9 cellular contexts compared by ENCODE assay signal in genomic region chr16:27551046-27551445, GRCh38. TPM values are rescaled to one million over a fixed set of nuclear protein-coding genes. Genes with fewer than 3 reads are reported as not detected.
A peak's percentile ranks its signal among the peaks of the same experiment; 100 is the strongest.
DNase-seq lines count a peak whose midpoint lies in the region; ATAC-seq and TF ChIP-seq lines count a peak whose summit lies in the region.
"Had no signal": no experiment of that assay in that cellular context is flagged by ENCODE, and none has a peak within 500 bp of the region (broad histone marks: within the 10 kb centered on the region; RNA-seq: fewer than 3 reads in every experiment).

No MANE protein-coding gene starts in this region.

- H3K27ac Mint-ChIP-seq in Caco-2 (ENCODE audit: unreplicated experiment), result no peak overlapping the region
- H3K27ac Mint-ChIP-seq in IgD-negative memory B cell, result peak overlapping the region; percentile 41 to 98 (median 94)
- no peak overlapping the region for H3K27ac Mint-ChIP-seq in neural crest cell (ENCODE audit: unreplicated experiment)

- ATAC-seq in omental fat pad (ENCODE audit: low FRiP score), result no peak
- no peak for ATAC-seq in HG02763 (IDR thresholded peaks at IDR 0.05; ENCODE audit: unreplicated experiment)

- H3K9me3 Mint-ChIP-seq in Caco-2 (ENCODE audit: unreplicated experiment) (no peaks in the 10 kb centered on the region), IgD-negative memory B cell (no peaks in the 10 kb centered on the region), neural crest cell (no peaks in the 10 kb centered on the region)

- POLR2A ChIA-PET in Caco-2 (lab: Charles Lee), result no interaction called here

- TF ChIP-seq POLR2A in breast epithelium (IDR thresholded peaks at IDR 0.05), result no peak

- H3K36me3 Mint-ChIP-seq in Caco-2 (ENCODE audit: insufficient read depth, unreplicated experiment) (peaks cover 32% of the 10 kb centered on the region), IgD-negative memory B cell (peaks cover 1% of the 10 kb centered on the region), neural crest cell (ENCODE audit: low read depth) (no peaks in the 10 kb centered on the region)

- H3K4me3 Mint-ChIP-seq in Caco-2 (ENCODE audit: unreplicated experiment) (peak overlapping the region; percentile 98), IgD-negative memory B cell (peak overlapping the region in 3 of 4 donors; percentile 93 to 99 (median 97)), neural crest cell (peak overlapping the region; percentile 98)

- no TSS peak for BruUV-seq in Caco-2 (replicated peaks; lab: Mats Ljungman, UMichigan)

- intact Hi-C loops in Caco-2 (cut with micrococcal nuclease; ENCODE audit: unreplicated experiment) (no loop called here), breast epithelium (cut with DNase I; ENCODE audit: low total_unique reads) (no loop called here)

- H3K9me3 ChIP-seq in Caco-2 (no peaks in the 10 kb centered on the region), breast epithelium (no peaks in the 10 kb centered on the region)

- H3K36me3 ChIP-seq in Caco-2 (ENCODE audit: control insufficient read depth, insufficient read depth, low read length), result no peaks in the 10 kb centered on the region
- H3K36me3 ChIP-seq in breast epithelium, result no peaks in the 10 kb centered on the region

- H3K27ac ChIP-seq in breast epithelium, result peak overlapping the region in 1 of 2 donors; percentile 91

- H3K27me3 Mint-ChIP-seq in Caco-2 (ENCODE audit: insufficient read depth, unreplicated experiment) (no peaks in the 10 kb centered on the region), IgD-negative memory B cell (no peaks in the 10 kb centered on the region), neural crest cell (ENCODE audit: low read depth) (no peaks in the 10 kb centered on the region)

- H3K4me1 ChIP-seq in Caco-2, result peaks cover 8% of the 10 kb centered on the region; the same call in 1 of the 2 replicates
- H3K4me1 ChIP-seq in breast epithelium, result peaks cover 4 to 5% of the 10 kb centered on the region in 2 donors

- H3K4me3 ChIP-seq in Caco-2 (ENCODE audit: low read depth, low read length) (no peak overlapping the region), breast epithelium (peak overlapping the region in 2 of 3 donors; percentile 85 to 89)

- CTCF ChIA-PET in Caco-2 (lab: Charles Lee), result no interaction called here

- H3K4me1 Mint-ChIP-seq in Caco-2 (ENCODE audit: low read depth, unreplicated experiment), result peaks cover 23% of the 10 kb centered on the region
- H3K4me1 Mint-ChIP-seq in IgD-negative memory B cell, result peaks cover 22 to 25% (median 22%) of the 10 kb centered on the region in 3 donors
- H3K4me1 Mint-ChIP-seq in neural crest cell, result peaks cover 33% of the 10 kb centered on the region

- no peaks in the 10 kb centered on the region for H3K27me3 ChIP-seq in Caco-2 (replicated peaks; ENCODE audit: control insufficient read depth, insufficient read depth, low read length)
- no peaks in the 10 kb centered on the region for H3K27me3 ChIP-seq in breast epithelium

- TF ChIP-seq CTCF in Caco-2 (IDR thresholded peaks at IDR 0.05; ENCODE audit: insufficient read depth in 1 of 2, low read depth in 1 of 2, low read length in 1 of 2, severe bottlenecking in 1 of 2, unreplicated experiment in 1 of 2), result no peak
- no peak for TF ChIP-seq CTCF in breast epithelium (IDR thresholded peaks at IDR 0.05)
- no peak for TF ChIP-seq CTCF in neural crest cell (conservative IDR thresholded peaks at IDR 0.05)
- TF ChIP-seq CTCF in omental fat pad (IDR thresholded peaks at IDR 0.05), result no peak

- no peak for DNase-seq in Caco-2
- no peak for DNase-seq in breast epithelium (ENCODE audit: low spot score in 2 of 2)
- no peak for DNase-seq in neural crest cell (ENCODE audit: low read depth, low spot score)
- no peak for DNase-seq in AG08396 (ENCODE audit: low spot score)
- no peak for DNase-seq in omental fat pad (ENCODE audit: low spot score)
- DNase-seq in SKM-1 (lab: John Stamatoyannopoulos, UW; ENCODE audit: unreplicated experiment), result no peak
- DNase-seq: SW 1271 had no signal

RNA-seq across cellular contexts. Expression of gene KATNIP, which starts 1.1 kb away (rescaled TPM):
- total RNA-seq in Caco-2 (2022) (19.8 and 21.5 TPM in 2 replicates), breast epithelium (10 to 100 TPM; 14.4 to 46.9 (median 31.6) TPM), neural crest cell (24.3 and 27.6 TPM in 2 replicates), omental fat pad (10 to 100 TPM; 18.1 to 22.9 (median 20.0) TPM)
- polyA plus RNA-seq in IgD-negative memory B cell, result 7.1 TPM

RNA-seq across cellular contexts. Expression of gene GTF3C1, which starts 1.3 kb away (rescaled TPM):
- total RNA-seq in Caco-2 (2022), result 67.7 and 75.2 TPM in 2 replicates
- 22.1 TPM for polyA plus RNA-seq in IgD-negative memory B cell
- 10 to 100 TPM; 31.2 to 44.6 (median 37.4) TPM for total RNA-seq in breast epithelium
- total RNA-seq in neural crest cell, result 123 and 125 TPM in 2 replicates
- total RNA-seq in omental fat pad, result 10 to 100 TPM; 38.5 to 57.2 (median 41.0) TPM

Comparison
In these comparisons a context has a peak if more than half of its experiments do, and no peak if none do; other contexts are left out.
1. H3K27ac Mint-ChIP-seq: peak in IgD-negative memory B cell (3 of 3); none in Caco-2 (single experiment) and neural crest cell (single experiment).
2. Peak in every context shown above with its lines, with median percentiles within 50 percentile points of each other: H3K4me3 Mint-ChIP-seq.